ENCODE assay signal across 8 cellular contexts in the genomic region with DNA sequence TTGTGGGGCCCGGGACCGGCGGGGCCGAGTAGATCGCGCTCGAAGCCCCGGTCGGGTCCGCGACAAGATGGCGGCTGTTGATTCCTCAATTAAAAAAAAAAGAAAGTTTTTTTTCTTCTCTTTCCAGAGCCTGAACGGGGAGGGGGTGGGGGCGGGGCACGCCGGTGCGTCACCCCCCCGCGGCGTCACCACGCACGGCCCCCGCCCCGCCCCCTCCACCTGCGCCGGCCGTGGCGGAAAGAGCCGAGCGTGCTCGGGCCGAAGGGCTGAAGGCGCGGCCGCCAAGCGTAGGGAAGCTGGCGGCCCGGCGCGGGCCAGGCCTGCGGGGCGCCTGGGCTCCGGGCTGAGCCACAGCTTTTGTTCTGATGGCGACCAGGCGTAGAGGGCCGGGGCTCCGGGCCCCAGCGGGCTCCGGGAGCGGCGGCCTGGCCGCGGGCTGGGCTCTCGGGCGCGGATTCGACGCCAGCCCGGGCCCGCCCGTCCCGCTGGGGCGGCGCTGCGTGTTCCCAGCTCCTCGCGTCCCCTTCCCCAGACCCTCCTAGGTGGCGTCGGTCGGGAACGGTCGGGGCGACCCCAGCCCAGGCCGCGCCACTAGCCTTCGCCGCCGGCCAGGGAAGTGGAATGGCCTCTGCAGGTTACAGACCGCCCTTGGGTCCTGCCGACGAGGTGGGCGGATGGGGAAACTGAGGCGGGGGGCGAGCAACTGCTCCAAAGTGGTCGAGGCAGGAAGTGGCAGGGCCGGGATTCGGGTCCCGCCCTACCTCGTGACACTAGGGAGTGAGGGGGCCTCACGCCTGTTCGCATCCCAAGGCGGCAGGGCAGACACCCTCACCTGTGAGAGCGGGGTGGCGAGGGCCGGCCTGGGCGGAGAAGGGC. TPM values are rescaled to one million over a fixed set of nuclear protein-coding genes. Genes with fewer than 3 reads are reported as not detected.
DNase-seq lines count a peak whose midpoint lies in the region; ATAC-seq, FAIRE-seq and TF ChIP-seq lines count a peak whose summit lies in the region.

A gene (minus strand): TSS at position 91 of the 876 bp plus-strand sequence. CDS start 797 bp downstream, outside the sequence.

- FAIRE-seq in urothelium cell line (lab: Jason Lieb, UNC) = no peak

- no peaks in the 10 kb centered on the region for H3K27me3 ChIP-seq in right cardiac atrium (ENCODE audit: control insufficient read depth, insufficient read depth)

- ATAC-seq in HG02885 (IDR thresholded peaks at IDR 0.05; ENCODE audit: poor library complexity, unreplicated experiment) = peak; percentile 81
- peak; percentile 93 to 94 for ATAC-seq in right cardiac atrium

- peak within 1 kb of the TSS; percentile 94 for H3K4me3 ChIP-seq in right cardiac atrium (ENCODE audit: low read length)

- H3K9me3 ChIP-seq in right cardiac atrium (ENCODE audit: control insufficient read depth, low read length) = no peaks in the 10 kb centered on the region

- intact Hi-C loops in T-helper 2 cell treated with Interferon-gamma antibody and Interleukin-4, amounts not matched to agents 100 ng/mL and 5 ng/mL, for 36 hours (cut with micrococcal nuclease) = loop anchor here (1.0 to 5.0 kb wide), 4 partner anchors 164 to 372 kb away; a partner anchor contains a TSS
- intact Hi-C loops in right cardiac atrium (cut with DNase I) = no loop called here

- DNase-seq in NCI-H187 (lab: John Stamatoyannopoulos, UW) = peak; percentile 19 to 74
- peak in 56 of 58 donors; percentile 12 to 91 (median 77) for DNase-seq in anterior cingulate cortex (lab: John Stamatoyannopoulos, UW)
- peak; percentile 84 to 96 (median 96) for DNase-seq in right cardiac atrium
- peak; percentile 90 for DNase-seq in putamen (ENCODE audit: low spot score)
- DNase-seq in urothelium cell line (ENCODE audit: low spot score) = peak; percentile 93

- peaks cover 6% of the 10 kb centered on the region for H3K4me1 ChIP-seq in right cardiac atrium (ENCODE audit: control insufficient read depth, insufficient read depth, low read length)

- WGBS in right cardiac atrium = 6% methylated on average over 96 of the region's 96 CpGs

- peak; percentile 84 for TF ChIP-seq POLR2A in GM15510 (IDR thresholded peaks at IDR 0.05; ENCODE audit: borderline replicate concordance, extremely low read depth, insufficient read length)

- H3K27ac ChIP-seq in right cardiac atrium (ENCODE audit: low read length) = peak within 1 kb of the TSS; percentile 86

RNA-seq across cellular contexts. Expression of the gene that starts here (rescaled TPM):
- total RNA-seq in T-helper 2 cell treated with Interferon-gamma antibody and Interleukin-4, amounts not matched to agents 100 ng/mL and 5 ng/mL, for 36 hours = 70.1 and 71.5 TPM in 2 replicates
- 10 to 100 TPM; 37.0 to 46.4 (median 42.1) TPM for total RNA-seq in right cardiac atrium
- 19.0 TPM for polyA plus RNA-seq in right cardiac atrium

Comparison
In these comparisons a context has a peak if more than half of its experiments do, and no peak if none do; other contexts are left out.
1. Peak in every context shown above with its lines: DNase-seq, ATAC-seq, H3K4me3 ChIP-seq and H3K27ac ChIP-seq.